24 cellular contexts compared by ENCODE assay signal in the genomic region with DNA sequence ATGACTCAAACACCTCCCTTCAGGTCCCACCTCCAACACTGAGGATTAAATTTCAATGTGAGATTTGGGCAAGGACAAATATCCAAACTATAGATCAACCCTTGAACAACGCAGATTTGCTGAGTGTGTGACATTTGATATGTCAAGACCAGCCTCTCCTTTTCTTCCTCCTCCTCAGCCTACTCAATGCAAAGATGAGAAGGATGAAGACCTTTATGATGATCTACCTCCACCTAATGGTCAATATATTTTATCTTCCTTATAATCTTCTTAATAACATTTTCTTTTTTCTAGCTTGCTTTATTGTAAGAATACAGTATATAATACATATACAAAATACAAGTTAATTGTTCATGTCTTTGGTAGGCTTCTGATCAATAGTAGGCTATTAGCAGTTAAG.
"Had no signal": no experiment of that assay in that cellular context is flagged by ENCODE, and none has a peak within 500 bp of the region (broad histone marks: within the 10 kb centered on the region; RNA-seq: fewer than 3 reads in every experiment).

No MANE protein-coding gene starts in this region.

- H3K27ac Mint-ChIP-seq: activated CD4-positive, alpha-beta T cell treated with anti-CD3 and anti-CD28 coated beads for 36 hours; activated naive CD8-positive, alpha-beta T cell; activated T-helper 1 cell treated with anti-CD3 and anti-CD28 coated beads, Interleukin-12 subunit alpha, Interleukin-12 subunit beta, Interleukin-2, Interleukin-4 antibody, amounts not matched to agents 30 ng/mL and 10 ng/mL and 1 ng/mL, durations not matched to agents 14 hours and 24 hours and 36 hours; mesothelial cell of epicardium; natural killer cell treated with Interleukin-12 subunit alpha and Interleukin-12 subunit beta and Interleukin-15 and Interleukin-18, amount 100 ng/mL, for 72 hours; stimulated activated naive B cell treated with anti-CD40 and anti-IgM and Interleukin-4, amounts not matched to agents 10 μg/mL and 1 μg/mL and 100 μg/mL, for 72 hours; WTC11 had no signal

- H3K9me3 ChIP-seq: colonic mucosa, gastroesophageal sphincter, heart left ventricle, neutrophil, pancreas, sigmoid colon, thoracic aorta, upper lobe of left lung had no signal

- H3K9me3 Mint-ChIP-seq: activated T-helper 1 cell treated with anti-CD3 and anti-CD28 coated beads, Interleukin-12 subunit alpha, Interleukin-12 subunit beta, Interleukin-2, Interleukin-4 antibody, amounts not matched to agents 30 ng/mL and 10 ng/mL and 1 ng/mL, durations not matched to agents 14 hours and 24 hours and 36 hours; natural killer cell treated with Interleukin-12 subunit alpha and Interleukin-12 subunit beta and Interleukin-15 and Interleukin-18, amount 100 ng/mL, for 72 hours; stimulated activated naive B cell treated with anti-CD40 and anti-IgM and Interleukin-4, amounts not matched to agents 10 μg/mL and 1 μg/mL and 100 μg/mL, for 72 hours; WTC11 had no signal

- H3K27ac ChIP-seq: colonic mucosa, gastroesophageal sphincter, heart left ventricle, neutrophil, pancreas, sigmoid colon, thoracic aorta, upper lobe of left lung had no signal

- H3K27me3 Mint-ChIP-seq: activated CD4-positive, alpha-beta T cell treated with anti-CD3 and anti-CD28 coated beads for 36 hours; stimulated activated naive B cell treated with anti-CD40 and anti-IgM and Interleukin-4, amounts not matched to agents 10 μg/mL and 1 μg/mL and 100 μg/mL, for 72 hours had no signal

- DNase-seq: activated CD4-positive, alpha-beta T cell treated with anti-CD3 and anti-CD28 coated beads for 36 hours; activated CD4-positive, alpha-beta T cell treated with anti-CD3 and anti-CD28 coated beads, Interleukin-2, amount 50 U/mL, for 48 hours; activated gamma-delta T cell treated with Interleukin-2 at 50 U/mL for 16 hours; activated T-cell treated with anti-CD3 and anti-CD28 coated beads for 4 hours; amniotic stem cell; caudate nucleus; colonic mucosa; erythroblast; heart left ventricle; left colon; pancreas; sigmoid colon; stimulated activated CD4-positive, alpha-beta T cell treated with anti-CD3 and anti-CD28 coated beads, Interleukin-4, amount 100 ng/mL, for 24 hours; stimulated activated naive B cell treated with anti-CD40 and anti-IgM and Interleukin-4, amounts not matched to agents 10 μg/mL and 1 μg/mL and 100 μg/mL, for 72 hours; upper lobe of left lung had no signal

- H3K36me3 ChIP-seq: colonic mucosa, gastroesophageal sphincter, heart left ventricle, neutrophil, pancreas, sigmoid colon, thoracic aorta, upper lobe of left lung had no signal

- H3K4me3 ChIP-seq: colonic mucosa, gastroesophageal sphincter, heart left ventricle, lung, pancreas, sigmoid colon, thoracic aorta, upper lobe of left lung had no signal

- H3K4me3 Mint-ChIP-seq: activated CD4-positive, alpha-beta T cell treated with anti-CD3 and anti-CD28 coated beads for 36 hours; activated naive CD8-positive, alpha-beta T cell; activated T-helper 1 cell treated with anti-CD3 and anti-CD28 coated beads, Interleukin-12 subunit alpha, Interleukin-12 subunit beta, Interleukin-2, Interleukin-4 antibody, amounts not matched to agents 30 ng/mL and 10 ng/mL and 1 ng/mL, durations not matched to agents 14 hours and 24 hours and 36 hours; mesothelial cell of epicardium; natural killer cell treated with Interleukin-12 subunit alpha and Interleukin-12 subunit beta and Interleukin-15 and Interleukin-18, amount 100 ng/mL, for 72 hours; stimulated activated naive B cell treated with anti-CD40 and anti-IgM and Interleukin-4, amounts not matched to agents 10 μg/mL and 1 μg/mL and 100 μg/mL, for 72 hours; WTC11 had no signal

- H3K27me3 ChIP-seq: colonic mucosa, gastroesophageal sphincter, heart left ventricle, neutrophil, pancreas, sigmoid colon, upper lobe of left lung had no signal

- H3K4me1 ChIP-seq: colonic mucosa, gastroesophageal sphincter, heart left ventricle, pancreas, sigmoid colon, upper lobe of left lung had no signal

- ATAC-seq: activated CD4-positive, alpha-beta T cell treated with anti-CD3 and anti-CD28 coated beads for 36 hours; gastroesophageal sphincter; heart left ventricle; left colon; natural killer cell treated with Interleukin-12 subunit alpha and Interleukin-12 subunit beta and Interleukin-15 and Interleukin-18, amount 100 ng/mL, for 72 hours; pancreas; WTC11 had no signal

- H3K4me1 Mint-ChIP-seq: activated CD4-positive, alpha-beta T cell treated with anti-CD3 and anti-CD28 coated beads for 36 hours; WTC11 had no signal

- H3K36me3 Mint-ChIP-seq: activated naive CD8-positive, alpha-beta T cell; mesothelial cell of epicardium; natural killer cell treated with Interleukin-12 subunit alpha and Interleukin-12 subunit beta and Interleukin-15 and Interleukin-18, amount 100 ng/mL, for 72 hours; stimulated activated naive B cell treated with anti-CD40 and anti-IgM and Interleukin-4, amounts not matched to agents 10 μg/mL and 1 μg/mL and 100 μg/mL, for 72 hours; WTC11 had no signal
